31 cellular contexts compared by ENCODE assay signal in genomic region chr9:26880262-26880661, GRCh38.
"Had no signal": no experiment of that assay in that cellular context is flagged by ENCODE, and none has a peak within 500 bp of the region (broad histone marks: within the 10 kb centered on the region; RNA-seq: fewer than 3 reads in every experiment).

No MANE protein-coding gene starts in this region.

- H3K9me3 ChIP-seq: ovary, psoas muscle, testis, tibial artery, transverse colon, upper lobe of right lung, uterus had no signal

- H3K4me3 Mint-ChIP-seq: naive thymus-derived CD8-positive, alpha-beta T cell; nephron; neural progenitor cell; stimulated activated memory B cell treated with anti-CD40 and anti-IgM and Interleukin-4, amounts not matched to agents 10 μg/mL and 1 μg/mL and 100 μg/mL, for 72 hours; stimulated activated naive CD8-positive, alpha-beta T cell treated with anti-CD3 and anti-CD28 coated beads, Interleukin-15, amount 100 ng/mL, for 72 hours; type B pancreatic cell had no signal

- H3K27ac Mint-ChIP-seq: naive thymus-derived CD8-positive, alpha-beta T cell; nephron; neural progenitor cell; progenitor cell of endocrine pancreas; stimulated activated memory B cell treated with anti-CD40 and anti-IgM and Interleukin-4, amounts not matched to agents 10 μg/mL and 1 μg/mL and 100 μg/mL, for 72 hours; stimulated activated naive CD8-positive, alpha-beta T cell treated with anti-CD3 and anti-CD28 coated beads, Interleukin-15, amount 100 ng/mL, for 72 hours; type B pancreatic cell had no signal

- H3K4me3 ChIP-seq: neural progenitor cell, ovary, psoas muscle, skin epidermis, smooth muscle cell, spleen, suprapubic skin, testis, tibial artery, transverse colon, upper lobe of right lung, uterus had no signal

- H3K9ac ChIP-seq: neural progenitor cell, parathyroid adenoma had no signal

- H3K4me2 ChIP-seq: neural progenitor cell, smooth muscle cell had no signal

- H3K4me1 ChIP-seq: neural progenitor cell, parathyroid adenoma, psoas muscle, spleen, suprapubic skin, testis, tibial artery, transverse colon, upper lobe of right lung, uterus had no signal

- H3K27me3 ChIP-seq: neural progenitor cell, ovary, spleen, suprapubic skin, testis, tibial artery, transverse colon, upper lobe of right lung, uterus had no signal

- H3K4me1 Mint-ChIP-seq: nephron; neural progenitor cell; stimulated activated memory B cell treated with anti-CD40 and anti-IgM and Interleukin-4, amounts not matched to agents 10 μg/mL and 1 μg/mL and 100 μg/mL, for 72 hours; stimulated activated naive CD8-positive, alpha-beta T cell treated with anti-CD3 and anti-CD28 coated beads, Interleukin-15, amount 100 ng/mL, for 72 hours had no signal

- H3K9me3 Mint-ChIP-seq: type B pancreatic cell had no signal

- H3K36me3 ChIP-seq: ovary, uterus had no signal

- H3K27ac ChIP-seq: neural progenitor cell, ovary, parathyroid adenoma, psoas muscle, skin epidermis, spleen, suprapubic skin, testis, tibial artery, transverse colon, upper lobe of right lung, uterus had no signal

- H2AFZ ChIP-seq: neural progenitor cell, parathyroid adenoma had no signal

- ATAC-seq: naive thymus-derived CD8-positive, alpha-beta T cell; psoas muscle; right cardiac atrium; sciatic nerve; stimulated activated memory B cell treated with anti-CD40 and anti-IgM and Interleukin-4, amounts not matched to agents 10 μg/mL and 1 μg/mL and 100 μg/mL, for 72 hours; stimulated activated naive CD8-positive, alpha-beta T cell treated with anti-CD3 and anti-CD28 coated beads, Interleukin-15, amount 100 ng/mL, for 72 hours; stimulated activated naive CD8-positive, alpha-beta T cell treated with anti-CD3 and anti-CD28 coated beads, Interleukin-15, Interleukin-2, amounts not matched to agents 100 U/mL and 50 U/mL, for 24 hours; upper lobe of right lung had no signal

- H3K27me3 Mint-ChIP-seq: naive thymus-derived CD8-positive, alpha-beta T cell; progenitor cell of endocrine pancreas; stimulated activated memory B cell treated with anti-CD40 and anti-IgM and Interleukin-4, amounts not matched to agents 10 μg/mL and 1 μg/mL and 100 μg/mL, for 72 hours; stimulated activated naive CD8-positive, alpha-beta T cell treated with anti-CD3 and anti-CD28 coated beads, Interleukin-15, amount 100 ng/mL, for 72 hours; type B pancreatic cell had no signal

- DNase-seq: naive thymus-derived CD8-positive, alpha-beta T cell; occipital lobe; ovary; posterior cingulate gyrus; psoas muscle; right cardiac atrium; spleen; stimulated activated CD4-positive, alpha-beta T cell treated with anti-CD3 and anti-CD28 coated beads, Interleukin-12 subunit alpha, Interleukin-12 subunit beta, amount 100 ng/mL, for 4 hours; stimulated activated CD4-positive, alpha-beta T cell treated with anti-CD3 and anti-CD28 coated beads, Interleukin-1b, Interleukin-23, amount 100 ng/mL, for 48 hours; stimulated activated CD4-positive, alpha-beta T cell treated with anti-CD3 and anti-CD28 coated beads, Interleukin-4, amount 100 ng/mL, for 1 hour; stimulated activated CD4-positive, alpha-beta T cell treated with anti-CD3 and anti-CD28 coated beads, Interleukin-4, amount 100 ng/mL, for 4 hours; stimulated activated CD8-positive, alpha-beta memory T cell treated with anti-CD3 and anti-CD28 coated beads, Interleukin-4, amount 100 ng/mL, for 48 hours; stimulated activated naive CD4-positive, alpha-beta T cell; stimulated activated naive CD8-positive, alpha-beta T cell treated with anti-CD3 and anti-CD28 coated beads, Interleukin-15, amount 100 ng/mL, for 72 hours; stimulated activated naive CD8-positive, alpha-beta T cell treated with anti-CD3 and anti-CD28 coated beads, Interleukin-15, Interleukin-2, amounts not matched to agents 100 U/mL and 50 U/mL, for 24 hours; substantia nigra; testis; tibial artery; transverse colon; upper lobe of right lung; uterus had no signal
